ENCODE assay signal across 7 cellular contexts in genomic region chr6:127343753-127344659, GRCh38. TPM values are rescaled to one million over a fixed set of nuclear protein-coding genes. Genes with fewer than 3 reads are reported as not detected.
DNase-seq lines count a peak whose midpoint lies in the region; ATAC-seq and TF ChIP-seq lines count a peak whose summit lies in the region.

No MANE protein-coding gene starts in this region.

- H3K9ac ChIP-seq in HUES6 (ENCODE audit: low read length): peak overlapping the region; percentile 92

- no peaks in the 10 kb centered on the region for H3K36me3 Mint-ChIP-seq in T-helper 17 cell (ENCODE audit: low read depth)

- peaks cover 3% of the 10 kb centered on the region; the same call in 1 of the 2 replicates for H3K9me3 ChIP-seq in HUES6 (ENCODE audit: control insufficient read depth, insufficient read depth, low read depth, low read length)
- no peaks in the 10 kb centered on the region for H3K9me3 ChIP-seq in T-helper 17 cell (ENCODE audit: control insufficient read depth, low read length, poor library complexity, severe bottlenecking)

- no peaks in the 10 kb centered on the region for H3K27me3 ChIP-seq in HUES6 (ENCODE audit: control insufficient read depth, insufficient read depth, low read length)

- ATAC-seq in T-helper 17 cell (peak; percentile 4), GM21423 (IDR thresholded peaks at IDR 0.05; ENCODE audit: unreplicated experiment) (no peak)

- no peak overlapping the region for H3K4me3 Mint-ChIP-seq in T-helper 17 cell

- DNase-seq in T-helper 17 cell (no peak), globus pallidus (ENCODE audit: low spot score) (peak; percentile 26), retinal pigment epithelial cell (ENCODE audit: low read depth) (no peak), epidermal melanocyte (ENCODE audit: insufficient read length, low spot score) (no peak)

- H3K4me3 ChIP-seq in GM08714 (ENCODE audit: low read length) (peak overlapping the region; percentile 77), HUES6 (ENCODE audit: low read depth, low read length) (peak overlapping the region; percentile 82), retinal pigment epithelial cell (ENCODE audit: low read length) (peak overlapping the region; percentile 69)

- H3K27me3 Mint-ChIP-seq in T-helper 17 cell: no peaks in the 10 kb centered on the region

- peaks cover 11% of the 10 kb centered on the region for H3K4me1 Mint-ChIP-seq in T-helper 17 cell

- no peaks in the 10 kb centered on the region for H3K36me3 ChIP-seq in HUES6 (ENCODE audit: control insufficient read depth, insufficient read depth, low read length)

- H3K4me1 ChIP-seq in HUES6 (ENCODE audit: control insufficient read depth, insufficient read depth, low read length): peaks cover 31% of the 10 kb centered on the region

- TF ChIP-seq CTCF in retinal pigment epithelial cell (conservative IDR thresholded peaks at IDR 0.05; ENCODE audit: low read depth, low read length): no peak

- peak overlapping the region; percentile 75; the same call in 1 of the 2 replicates for H3K27ac ChIP-seq in HUES6 (ENCODE audit: low read depth, low read length)

- H3K27ac Mint-ChIP-seq in T-helper 17 cell: no peak overlapping the region

RNA-seq across cellular contexts. Expression of gene ECHDC1, which starts 0.6 kb away (rescaled TPM):
- 10 to 100 TPM; 17.7 to 20.4 TPM for total RNA-seq in T-helper 17 cell
